In genomic region chr16:4182581-4183257, GRCh38 we compare ENCODE assay signal across 8 cellular contexts. TPM values are rescaled to one million over a fixed set of nuclear protein-coding genes. Genes with fewer than 3 reads are reported as not detected.
DNase-seq lines count a peak whose midpoint lies in the region; ATAC-seq and TF ChIP-seq lines count a peak whose summit lies in the region.

No MANE protein-coding gene starts in this region.

- WGBS in esophagus muscularis mucosa: 88% methylated on average over 24 of the region's 24 CpGs
- WGBS in psoas muscle, 3 donors: 88 to 90% (median 90%) methylated on average over 23 to 24 of the region's 24 CpGs

- TF ChIP-seq EP300 in esophagus muscularis mucosa (IDR thresholded peaks at IDR 0.05): no peak

- H3K4me1 ChIP-seq in RWPE2 (ENCODE audit: insufficient read depth, poor library complexity, severe bottlenecking): peaks cover 2% of the 10 kb centered on the region
- peaks cover 5 to 23% (median 17%) of the 10 kb centered on the region in 4 donors for H3K4me1 ChIP-seq in esophagus muscularis mucosa
- no peaks in the 10 kb centered on the region for H3K4me1 ChIP-seq in psoas muscle
- H3K4me1 ChIP-seq in BE2C: no peaks in the 10 kb centered on the region

- no peaks in the 10 kb centered on the region for H3K9me3 ChIP-seq in RWPE2 (ENCODE audit: severe bottlenecking)
- no peaks in the 10 kb centered on the region for H3K9me3 ChIP-seq in esophagus muscularis mucosa
- no peaks in the 10 kb centered on the region for H3K9me3 ChIP-seq in psoas muscle
- no peaks in the 10 kb centered on the region for H3K9me3 ChIP-seq in BE2C

- H3K27ac ChIP-seq in RWPE2 (ENCODE audit: poor library complexity, severe bottlenecking) (peak overlapping the region; percentile 90), esophagus muscularis mucosa (replicated peaks in 1 of 4) (peak overlapping the region; percentile 96 to 99 (median 98)), psoas muscle (peak overlapping the region; percentile 90)

- no peaks in the 10 kb centered on the region for H3K36me3 ChIP-seq in RWPE2 (ENCODE audit: low read depth)
- H3K36me3 ChIP-seq in esophagus muscularis mucosa: no peaks in the 10 kb centered on the region
- H3K36me3 ChIP-seq in psoas muscle (ENCODE audit: insufficient read depth in 1 of 2, low read depth in 1 of 2): peaks cover 0 to 7% of the 10 kb centered on the region in 2 donors
- H3K36me3 ChIP-seq in BE2C: no peaks in the 10 kb centered on the region

- no peak for DNase-seq in RWPE2 (ENCODE audit: low spot score)
- DNase-seq in esophagus muscularis mucosa (ENCODE audit: extremely low spot score): no peak
- DNase-seq in psoas muscle: no peak
- no peak for DNase-seq in BE2C
- DNase-seq in NCI-H1048 (lab: John Stamatoyannopoulos, UW): no peak
- DNase-seq in stimulated activated naive CD4-positive, alpha-beta T cell treated with Interleukin-2 at 50 U/mL for 16 hours (lab: John Stamatoyannopoulos, UW): no peak

- H3K27me3 ChIP-seq in RWPE2 (ENCODE audit: insufficient read depth, poor library complexity, severe bottlenecking): no peaks in the 10 kb centered on the region
- H3K27me3 ChIP-seq in esophagus muscularis mucosa: no peaks in the 10 kb centered on the region
- no peaks in the 10 kb centered on the region for H3K27me3 ChIP-seq in psoas muscle (ENCODE audit: insufficient read depth in 3 of 3, low read length in 2 of 3)
- no peaks in the 10 kb centered on the region for H3K27me3 ChIP-seq in BE2C

- peak overlapping the region; percentile 43 for H3K4me3 ChIP-seq in RWPE2 (ENCODE audit: severe bottlenecking)
- peak overlapping the region; percentile 68 to 87 (median 73) for H3K4me3 ChIP-seq in esophagus muscularis mucosa
- peak overlapping the region; percentile 81 for H3K4me3 ChIP-seq in psoas muscle
- H3K4me3 ChIP-seq in BE2C (ENCODE audit: low read depth, low read length): no peak overlapping the region

- ATAC-seq in GM18511 (IDR thresholded peaks at IDR 0.05; ENCODE audit: unreplicated experiment) (peak; percentile 55), HG02798 (IDR thresholded peaks at IDR 0.05; ENCODE audit: poor library complexity, unreplicated experiment) (peak; percentile 11), RWPE2 (ENCODE audit: low read depth) (no peak), psoas muscle (no peak)

- intact Hi-C loops in esophagus muscularis mucosa (cut with DNase I): loop anchor here (5.0 kb wide), 2 partner anchors 65 to 200 kb away; partner anchors contain the start of gene ADCY9
- intact Hi-C loops in psoas muscle (cut with DNase I): loop anchor here in 1 of 2 donors (5.0 kb wide), 1 partner anchor 200 kb away; no protein-coding TSS in a partner anchor

- TF ChIP-seq CTCF in RWPE2 (IDR thresholded peaks at IDR 0.05; ENCODE audit: poor library complexity, severe bottlenecking) (no peak), esophagus muscularis mucosa (IDR thresholded peaks at IDR 0.05) (no peak), psoas muscle (IDR thresholded peaks at IDR 0.05) (no peak), BE2C (IDR thresholded peaks at IDR 0.05; ENCODE audit: low read depth, low read length) (no peak)

- no peak for TF ChIP-seq POLR2A in esophagus muscularis mucosa (IDR thresholded peaks at IDR 0.05; ENCODE audit: low read depth)

RNA-seq across cellular contexts. Expression of gene SRL, which starts 59.2 kb away (rescaled TPM):
- total RNA-seq in esophagus muscularis mucosa: 1 to 10 TPM in 3 of 4 donors, under 1 TPM in 1; 0.83 to 2.2 (median 1.5) TPM
- 100 to 1,000 TPM; 305 to 552 (median 476) TPM for total RNA-seq in psoas muscle
- polyA plus RNA-seq in psoas muscle: 100 to 1,000 TPM; 196 to 276 (median 206) TPM
- 0.11 TPM for polyA plus RNA-seq in BE2C (2012; ENCODE audit: insufficient read depth, insufficient read length, low read depth)

Comparison
In these comparisons a context has a peak if more than half of its experiments do, and no peak if none do; other contexts are left out.
1. ATAC-seq: peak in GM18511 (single experiment) and HG02798 (single experiment); none in RWPE2 (single experiment) and psoas muscle (0 of 4).
2. RNA of gene SRL, which starts 59.2 kb away (total RNA-seq): 305 to 552 TPM in psoas muscle; 0.83 to 2.2 TPM in esophagus muscularis mucosa; every median in the first group is over 10 times any median in the second.
3. Peak in every context shown above with its lines, with median percentiles within 50 percentile points of each other: H3K27ac ChIP-seq.